Comparison of ENCODE assay signal across 1 cellular context in genomic region chr2:55880416-55881143, GRCh38.
TF ChIP-seq lines count a peak whose summit lies in the region.

No MANE protein-coding gene starts in this region.

TF ChIP-seq in IMR-90, 13 proteins besides CTCF, POLR2A, EP300 and RAD21:
- no peak for TF ChIP-seq RFX5 (IDR thresholded peaks at IDR 0.05; ENCODE audit: low read depth, low read length)
- no peak for TF ChIP-seq NFE2L2 (IDR thresholded peaks at IDR 0.05; ENCODE audit: low read depth, low read length)
- no peak for TF ChIP-seq BHLHE40 (IDR thresholded peaks at IDR 0.05; ENCODE audit: low read depth, low read length)
- no peak for TF ChIP-seq ELK1 (IDR thresholded peaks at IDR 0.05; ENCODE audit: borderline replicate concordance, low read depth, low read length)
- no peak for TF ChIP-seq FOS (IDR thresholded peaks at IDR 0.05; ENCODE audit: low read depth, low read length)
- TF ChIP-seq MXI1 (IDR thresholded peaks at IDR 0.05; ENCODE audit: borderline replicate concordance, low read depth, low read length) = no peak
- no peak for TF ChIP-seq MAZ (IDR thresholded peaks at IDR 0.05; ENCODE audit: borderline replicate concordance, low read depth, low read length)
- TF ChIP-seq, protein P1, sequence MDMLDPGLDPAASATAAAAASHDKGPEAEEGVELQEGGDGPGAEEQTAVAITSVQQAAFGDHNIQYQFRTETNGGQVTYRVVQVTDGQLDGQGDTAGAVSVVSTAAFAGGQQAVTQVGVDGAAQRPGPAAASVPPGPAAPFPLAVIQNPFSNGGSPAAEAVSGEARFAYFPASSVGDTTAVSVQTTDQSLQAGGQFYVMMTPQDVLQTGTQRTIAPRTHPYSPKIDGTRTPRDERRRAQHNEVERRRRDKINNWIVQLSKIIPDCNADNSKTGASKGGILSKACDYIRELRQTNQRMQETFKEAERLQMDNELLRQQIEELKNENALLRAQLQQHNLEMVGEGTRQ (IDR thresholded peaks at IDR 0.05; ENCODE audit: low read depth, low read length) = no peak
- TF ChIP-seq SMC3 (IDR thresholded peaks at IDR 0.05; ENCODE audit: low read depth, low read length) = no peak
- TF ChIP-seq MAFK (IDR thresholded peaks at IDR 0.05; ENCODE audit: low read depth, low read length) = no peak
- TF ChIP-seq RCOR1 (IDR thresholded peaks at IDR 0.05; ENCODE audit: insufficient replicate concordance, low read length) = no peak
- no peak for TF ChIP-seq CHD1 (IDR thresholded peaks at IDR 0.05; ENCODE audit: low read depth, low read length)
- no peak for TF ChIP-seq CEBPB (IDR thresholded peaks at IDR 0.05; ENCODE audit: low read depth, low read length)
